8 cellular contexts compared by ENCODE assay signal in genomic region chr6:135163440-135163738, GRCh38. TPM values are rescaled to one million over a fixed set of nuclear protein-coding genes. Genes with fewer than 3 reads are reported as not detected.
A peak's percentile ranks its signal among the peaks of the same experiment; 100 is the strongest.
DNase-seq lines count a peak whose midpoint lies in the region; ATAC-seq and FAIRE-seq lines count a peak whose summit lies in the region.

No MANE protein-coding gene starts in this region.

- intact Hi-C loops in naive thymus-derived CD4-positive, alpha-beta T cell (cut with micrococcal nuclease), result loop anchor here (1.0 to 5.0 kb wide), 4 partner anchors 15 to 46 kb away; no protein-coding TSS in a partner anchor

- no peak overlapping the region for H3K4me2 ChIP-seq in Karpas-422 (ENCODE audit: low read depth, low read length, poor library complexity, severe bottlenecking)

- no peaks in the 10 kb centered on the region for H3K9me3 ChIP-seq in naive thymus-derived CD4-positive, alpha-beta T cell (ENCODE audit: control insufficient read depth in 2 of 3, low read length in 3 of 3)
- no peaks in the 10 kb centered on the region for H3K9me3 ChIP-seq in Karpas-422 (ENCODE audit: low read length)

- peak overlapping the region; percentile 64 for H3K4me3 Mint-ChIP-seq in T-helper 2 cell treated with Interferon-gamma antibody and Interleukin-4, amounts not matched to agents 5 μg/mL and 100 μg/mL, for 36 hours
- H3K4me3 Mint-ChIP-seq in naive thymus-derived CD4-positive, alpha-beta T cell, result peak overlapping the region in 6 of 10 donors; percentile 43 to 63 (median 59)

- H3K79me2 ChIP-seq in Karpas-422 (ENCODE audit: low read length), result no peaks in the 10 kb centered on the region

- DNase-seq in T-helper 2 cell treated with Interferon-gamma antibody and Interleukin-4, amounts not matched to agents 5 μg/mL and 100 μg/mL, for 36 hours (ENCODE audit: low spot score), result peak; percentile 79
- DNase-seq in naive thymus-derived CD4-positive, alpha-beta T cell, result peak in 8 of 9 donors; percentile 46 to 82 (median 68)
- DNase-seq in SW480 (ENCODE audit: low spot score), result no peak
- no peak for DNase-seq in Karpas-422
- no peak for DNase-seq in HTR-8/SVneo (ENCODE audit: insufficient read length, low spot score)
- no peak for DNase-seq in NCI-H187 treated with DMSO at 0.1 percent for 48 hours (lab: John Stamatoyannopoulos, UW)

- no peaks in the 10 kb centered on the region for H3K36me3 ChIP-seq in naive thymus-derived CD4-positive, alpha-beta T cell (ENCODE audit: control insufficient read depth in 2 of 3, insufficient read depth in 3 of 3, low read length in 3 of 3)
- no peaks in the 10 kb centered on the region for H3K36me3 ChIP-seq in Karpas-422 (ENCODE audit: insufficient read depth, low read length)

- peaks cover 5 to 22% of the 10 kb centered on the region in 2 donors for H3K4me1 ChIP-seq in naive thymus-derived CD4-positive, alpha-beta T cell (ENCODE audit: control insufficient read depth in 2 of 2, insufficient read depth in 2 of 2, low read length in 2 of 2)
- peaks cover 5% of the 10 kb centered on the region for H3K4me1 ChIP-seq in Karpas-422 (ENCODE audit: low read length)

- H3K9me3 Mint-ChIP-seq in T-helper 2 cell treated with Interferon-gamma antibody and Interleukin-4, amounts not matched to agents 5 μg/mL and 100 μg/mL, for 36 hours, result no peaks in the 10 kb centered on the region
- peaks cover 0 to 2% (median 0%) of the 10 kb centered on the region in 11 donors for H3K9me3 Mint-ChIP-seq in naive thymus-derived CD4-positive, alpha-beta T cell

- H3K27me3 Mint-ChIP-seq in T-helper 2 cell treated with Interferon-gamma antibody and Interleukin-4, amounts not matched to agents 5 μg/mL and 100 μg/mL, for 36 hours (ENCODE audit: low read depth), result no peaks in the 10 kb centered on the region
- H3K27me3 Mint-ChIP-seq in naive thymus-derived CD4-positive, alpha-beta T cell, result no peaks in the 10 kb centered on the region

- peak overlapping the region; percentile 6 for H3K27ac ChIP-seq in naive thymus-derived CD4-positive, alpha-beta T cell (ENCODE audit: low read depth, low read length)
- no peak overlapping the region for H3K27ac ChIP-seq in Karpas-422 (ENCODE audit: low read length)

- H3K9me2 ChIP-seq in Karpas-422 (replicated peaks; ENCODE audit: insufficient read depth, low read length), result no peaks in the 10 kb centered on the region

- H2AFZ ChIP-seq in Karpas-422 (ENCODE audit: low read length), result no peak overlapping the region; the same call in 1 of the 2 replicates

- POLR2A ChIA-PET in naive thymus-derived CD4-positive, alpha-beta T cell (lab: Charles Lee), result interaction anchor here (0.8 to 1.3 kb wide), 3 partner anchors 16 to 17 kb away, joined by 3 read pairs; partner anchors contain the start of gene MYB

- peaks cover 68% of the 10 kb centered on the region for H3K4me1 Mint-ChIP-seq in T-helper 2 cell treated with Interferon-gamma antibody and Interleukin-4, amounts not matched to agents 5 μg/mL and 100 μg/mL, for 36 hours (ENCODE audit: low read depth)
- peaks cover 11 to 62% (median 37%) of the 10 kb centered on the region in 7 donors for H3K4me1 Mint-ChIP-seq in naive thymus-derived CD4-positive, alpha-beta T cell

- peak overlapping the region; percentile 80 for H3K27ac Mint-ChIP-seq in T-helper 2 cell treated with Interferon-gamma antibody and Interleukin-4, amounts not matched to agents 5 μg/mL and 100 μg/mL, for 36 hours
- H3K27ac Mint-ChIP-seq in naive thymus-derived CD4-positive, alpha-beta T cell, result peak overlapping the region; percentile 1 to 89 (median 33)

- H3K4me3 ChIP-seq in naive thymus-derived CD4-positive, alpha-beta T cell (ENCODE audit: low read length), result no peak overlapping the region
- H3K4me3 ChIP-seq in Karpas-422 (ENCODE audit: low read length), result no peak overlapping the region

- peak; percentile 50 for ATAC-seq in GM18519 (IDR thresholded peaks at IDR 0.05; ENCODE audit: low FRiP score, unreplicated experiment)
- ATAC-seq in HG02763 (IDR thresholded peaks at IDR 0.05; ENCODE audit: unreplicated experiment), result peak; percentile 63
- ATAC-seq in naive thymus-derived CD4-positive, alpha-beta T cell, result peak; percentile 98

- CTCF ChIA-PET in naive thymus-derived CD4-positive, alpha-beta T cell (lab: Charles Lee), result interaction anchor here (1.0 to 2.2 kb wide), 3 partner anchors 16 to 19 kb away, joined by 3 to 7 read pairs (median 4); partner anchors contain the start of gene MYB

- H3K36me3 Mint-ChIP-seq in T-helper 2 cell treated with Interferon-gamma antibody and Interleukin-4, amounts not matched to agents 5 μg/mL and 100 μg/mL, for 36 hours (ENCODE audit: low read depth), result no peaks in the 10 kb centered on the region
- peaks cover 0 to 4% (median 0%) of the 10 kb centered on the region in 5 donors for H3K36me3 Mint-ChIP-seq in naive thymus-derived CD4-positive, alpha-beta T cell

- no peaks in the 10 kb centered on the region for H3K27me3 ChIP-seq in naive thymus-derived CD4-positive, alpha-beta T cell (ENCODE audit: control insufficient read depth in 2 of 2, insufficient read depth in 2 of 2, low read length in 2 of 2)
- no peaks in the 10 kb centered on the region for H3K27me3 ChIP-seq in Karpas-422 (ENCODE audit: low read length)

- no peak overlapping the region for H3K9ac ChIP-seq in Karpas-422 (ENCODE audit: low read length)

- H4K20me1 ChIP-seq in Karpas-422 (ENCODE audit: insufficient read depth, low read depth, low read length), result no peaks in the 10 kb centered on the region

- FAIRE-seq in HTR-8/SVneo (lab: Jason Lieb, UNC), result no peak

RNA-seq across cellular contexts. Expression of gene MYB, which starts 17.7 kb away (rescaled TPM):
- total RNA-seq in naive thymus-derived CD4-positive, alpha-beta T cell, result 10 to 100 TPM; 14.2 to 33.3 (median 17.3) TPM
- polyA plus RNA-seq in naive thymus-derived CD4-positive, alpha-beta T cell, result 1 to 10 TPM; 2.1 to 2.9 TPM
- 5.3 and 11.8 TPM in 2 replicates for total RNA-seq in Karpas-422 (2014; rRNA removed; shearing (Covaris generic); ENCODE audit: low replicate concordance)

Comparison
In these comparisons a context has a peak if more than half of its experiments do, and no peak if none do; other contexts are left out.
1. DNase-seq: peak in T-helper 2 cell treated with Interferon-gamma antibody and Interleukin-4, amounts not matched to agents 5 μg/mL and 100 μg/mL, for 36 hours (single experiment) and naive thymus-derived CD4-positive, alpha-beta T cell (8 of 9); none in SW480 (single experiment), Karpas-422 (single experiment), HTR-8/SVneo (single experiment) and NCI-H187 treated with DMSO at 0.1 percent for 48 hours (single experiment).
2. Peak in every context shown above with its lines, with median percentiles within 50 percentile points of each other: ATAC-seq.